In genomic region chr19:2413629-2414028, GRCh38 we compare ENCODE assay signal across 2 cellular contexts.
TF ChIP-seq lines count a peak whose summit lies in the region.

No MANE protein-coding gene starts in this region.

TF ChIP-seq in GM12891, 5 proteins besides CTCF, POLR2A, EP300 and RAD21:
- no peak for TF ChIP-seq TAF1 (IDR thresholded peaks at IDR 0.05; ENCODE audit: low read depth, low read length)
- TF ChIP-seq POU2F2 (IDR thresholded peaks at IDR 0.05; ENCODE audit: low read depth, low read length): no peak
- no peak for TF ChIP-seq SPI1 (IDR thresholded peaks at IDR 0.05; ENCODE audit: low read depth, low read length)
- TF ChIP-seq PAX5 (IDR thresholded peaks at IDR 0.05; ENCODE audit: insufficient read depth, low read length, severe bottlenecking): no peak
- no peak for TF ChIP-seq POLR2AphosphoS5 (IDR thresholded peaks at IDR 0.05; ENCODE audit: low read depth, low read length)
TF ChIP-seq in GM12891: peak in this region for 0.

TF ChIP-seq in H1, 55 proteins besides CTCF, POLR2A, EP300 and RAD21:
- TF ChIP-seq POLR2AphosphoS5 (IDR thresholded peaks at IDR 0.05; ENCODE audit: low read depth, low read length): 0 out of 2 replicates have a peak, but pooled peaks have one; percentile 31
- no peak for TF ChIP-seq CBX8 (IDR thresholded peaks at IDR 0.05; ENCODE audit: borderline replicate concordance, low read depth, low read length)
